27 cellular contexts compared by ENCODE assay signal in genomic region chr2:224448236-224448635, GRCh38. TPM values are rescaled to one million over a fixed set of nuclear protein-coding genes. Genes with fewer than 3 reads are reported as not detected.
DNase-seq lines count a peak whose midpoint lies in the region; ATAC-seq, FAIRE-seq and TF ChIP-seq lines count a peak whose summit lies in the region.
"Had no signal": no experiment of that assay in that cellular context is flagged by ENCODE, and none has a peak within 500 bp of the region (broad histone marks: within the 10 kb centered on the region; RNA-seq: fewer than 3 reads in every experiment).

No MANE protein-coding gene starts in this region.

- POLR2A ChIA-PET in HepG2 (lab: Yijun Ruan, JAX) = no interaction called here

- FAIRE-seq in HepG2 (lab: Jason Lieb, UNC) = no peak
- FAIRE-seq: A549, D721Med, GM12878, GM19239, H54 had no signal

- no peaks in the 10 kb centered on the region for H3K79me2 ChIP-seq in HepG2 (ENCODE audit: insufficient read depth, low read length)

- no peaks in the 10 kb centered on the region for H3K4me1 Mint-ChIP-seq in progenitor cell of endocrine pancreas (ENCODE audit: low read depth)

- in situ Hi-C loops in HepG2 (cut with HindIII; ENCODE audit: extremely low pct_ligation_motif_present, low pct_unique_long_range_greater_than_20kb) = no loop called here

- H2AFZ ChIP-seq in HepG2 (ENCODE audit: low read length) = no peak overlapping the region
- H2AFZ ChIP-seq: GM23338 had no signal

- H3K27ac Mint-ChIP-seq in progenitor cell of endocrine pancreas = no peak overlapping the region
- H3K27ac Mint-ChIP-seq: CD14-positive monocyte; CD4-positive, alpha-beta T cell; CD8-positive, alpha-beta memory T cell; GM23338; HFFc6 had no signal

- no peaks in the 10 kb centered on the region for H3K36me3 Mint-ChIP-seq in progenitor cell of endocrine pancreas (ENCODE audit: insufficient read depth)
- H3K36me3 Mint-ChIP-seq: CD14-positive monocyte; CD8-positive, alpha-beta memory T cell had no signal

- H3K9me3 ChIP-seq in right lobe of liver (no peaks in the 10 kb centered on the region), HepG2 (ENCODE audit: low read length) (no peaks in the 10 kb centered on the region)
- no peaks in the 10 kb centered on the region for H3K9me3 ChIP-seq in effector memory CD4-positive, alpha-beta T cell (ENCODE audit: control insufficient read depth, low read length)
- H3K9me3 ChIP-seq: A549, BE2C, HAP-1 had no signal

- no peak for TF ChIP-seq RAD21 in HepG2 (CRISPR knock-in tag; IDR thresholded peaks at IDR 0.05)

- H3K4me3 ChIP-seq in right lobe of liver (no peak overlapping the region), HepG2 (replicated peaks in 1 of 3; ENCODE audit: insufficient read depth in 1 of 3, low read depth in 2 of 3, low read length in 3 of 3) (no peak overlapping the region), epithelial cell of esophagus (ENCODE audit: low read length) (no peak overlapping the region)
- H3K4me3 ChIP-seq in effector memory CD4-positive, alpha-beta T cell (ENCODE audit: insufficient read depth, low read depth, low read length, poor library complexity, severe bottlenecking) = no peak overlapping the region
- H3K4me3 ChIP-seq: A549; BLaER1 treated with 17β-estradiol and CSF1 and Interleukin-3, amounts not matched to agents 10 nM and 100 nM; GM12878; GM23338; HAP-1 had no signal

- H3K9ac ChIP-seq in HepG2 (ENCODE audit: insufficient read depth, low read depth, low read length) = no peak overlapping the region
- H3K9ac ChIP-seq: BLaER1 treated with 17β-estradiol and CSF1 and Interleukin-3, amounts not matched to agents 10 nM and 100 nM had no signal

- TF ChIP-seq POLR2A in right lobe of liver (IDR thresholded peaks at IDR 0.05) (no peak), HepG2 (IDR thresholded peaks at IDR 0.05; ENCODE audit: insufficient read depth in 1 of 2, low read depth in 2 of 2, low read length in 2 of 2) (no peak)

- ATAC-seq in right lobe of liver (peak in 1 of 4 donors; percentile 4), HepG2 (no peak), foreskin keratinocyte (peak; percentile 41), GM19452 (IDR thresholded peaks at IDR 0.05; ENCODE audit: unreplicated experiment) (no peak)
- ATAC-seq: A549, GM12878, GM23338 had no signal

- intact Hi-C loops in right lobe of liver (cut with DNase I) = no loop called here
- intact Hi-C loops in HepG2 (cut with micrococcal nuclease; ENCODE audit: unreplicated experiment) = loop anchor here (2.0 kb wide), 1 partner anchor 477 kb away; no protein-coding TSS in a partner anchor

- TF ChIP-seq CTCF in right lobe of liver (IDR thresholded peaks at IDR 0.05) (no peak), HepG2 (CRISPR knock-in tag; IDR thresholded peaks at IDR 0.05) (no peak), epithelial cell of esophagus (IDR thresholded peaks at IDR 0.05; ENCODE audit: insufficient read depth, low read depth, low read length, missing control alignments) (no peak), foreskin keratinocyte (conservative IDR thresholded peaks at IDR 0.05) (no peak), progenitor cell of endocrine pancreas (IDR thresholded peaks at IDR 0.05; ENCODE audit: unreplicated experiment) (no peak)

- TF ChIP-seq EP300 in HepG2 (IDR thresholded peaks at IDR 0.05; ENCODE audit: low read depth in 2 of 2, low read length in 2 of 2) (no peak), HepG2 (CRISPR knock-in tag; IDR thresholded peaks at IDR 0.05; ENCODE audit: borderline replicate concordance) (no peak)

- no peak for DNase-seq in right lobe of liver
- DNase-seq in HepG2 (ENCODE audit: low spot score) = no peak
- peak; percentile 73 for DNase-seq in epithelial cell of esophagus (ENCODE audit: low read depth)
- DNase-seq in foreskin keratinocyte = peak; percentile 60 to 75
- no peak for DNase-seq in progenitor cell of endocrine pancreas (ENCODE audit: low spot score, unreplicated experiment)
- DNase-seq in effector memory CD4-positive, alpha-beta T cell = no peak
- DNase-seq: 8988T; ACHN; AML-193; BE2C; CD4-positive, alpha-beta T cell; CD8-positive, alpha-beta memory T cell; DMS 273 treated with DMSO at 0.1 percent for 48 hours; DMS79; EL; GDM1; HFFc6 had no signal

- no peak overlapping the region for H3K4me3 Mint-ChIP-seq in progenitor cell of endocrine pancreas (ENCODE audit: low read depth)
- H3K4me3 Mint-ChIP-seq: CD14-positive monocyte; CD4-positive, alpha-beta T cell; CD8-positive, alpha-beta memory T cell; GM23338; HFFc6 had no signal

- H3K4me1 ChIP-seq in right lobe of liver (peaks cover 0 to 10% (median 3%) of the 10 kb centered on the region in 4 donors), HepG2 (ENCODE audit: insufficient read depth, low read length) (no peaks in the 10 kb centered on the region), foreskin keratinocyte (no peaks in the 10 kb centered on the region)
- no peaks in the 10 kb centered on the region for H3K4me1 ChIP-seq in effector memory CD4-positive, alpha-beta T cell (ENCODE audit: control insufficient read depth, insufficient read depth, low read length, poor library complexity, severe bottlenecking)
- H3K4me1 ChIP-seq: BE2C, HAP-1 had no signal

- H3K27ac ChIP-seq in right lobe of liver = peak overlapping the region in 2 of 3 donors; percentile 76 to 77
- H3K27ac ChIP-seq in HepG2 (ENCODE audit: extremely low read length, insufficient read depth, low read length) = no peak overlapping the region
- H3K27ac ChIP-seq in foreskin keratinocyte = no peak overlapping the region
- no peak overlapping the region for H3K27ac ChIP-seq in effector memory CD4-positive, alpha-beta T cell (ENCODE audit: insufficient read depth, low read length, poor library complexity, severe bottlenecking)
- H3K27ac ChIP-seq: A549; BLaER1 treated with 17β-estradiol and CSF1 and Interleukin-3, amounts not matched to agents 10 nM and 100 nM had no signal

- H3K27me3 ChIP-seq in right lobe of liver (no peaks in the 10 kb centered on the region), HepG2 (ENCODE audit: control insufficient read depth in 1 of 2, insufficient read depth in 2 of 2, low read length in 2 of 2) (peaks cover 0 to 4% of the 10 kb centered on the region in 2 experiments; a peak in 1 of 5 replicates), foreskin keratinocyte (no peaks in the 10 kb centered on the region)
- H3K27me3 ChIP-seq in effector memory CD4-positive, alpha-beta T cell (replicated peaks; ENCODE audit: control insufficient read depth, insufficient read depth, low read length, poor library complexity, severe bottlenecking) = no peaks in the 10 kb centered on the region
- H3K27me3 ChIP-seq: BE2C; BLaER1 treated with 17β-estradiol and CSF1 and Interleukin-3, amounts not matched to agents 10 nM and 100 nM had no signal

- no TSS peak for BruUV-seq in HepG2 (replicated peaks; lab: Mats Ljungman, UMichigan)

- CTCF ChIA-PET in HepG2 (lab: Yijun Ruan, JAX; ENCODE audit: low intra/inter-chr PET ratio, low total read pairs) = no interaction called here

- H3K27me3 Mint-ChIP-seq in progenitor cell of endocrine pancreas = no peaks in the 10 kb centered on the region

- no peak overlapping the region for H3K4me2 ChIP-seq in HepG2 (ENCODE audit: low read depth, low read length)
- H3K4me2 ChIP-seq: A549; BLaER1 treated with 17β-estradiol and CSF1 and Interleukin-3, amounts not matched to agents 10 nM and 100 nM; GM23338 had no signal

- H3K9me3 Mint-ChIP-seq in progenitor cell of endocrine pancreas (ENCODE audit: low read depth) = peaks cover 2% of the 10 kb centered on the region
- H3K9me3 Mint-ChIP-seq: CD14-positive monocyte; CD4-positive, alpha-beta T cell; CD8-positive, alpha-beta memory T cell; HFFc6 had no signal

- 50% methylated on average over 1 of the region's 1 CpG for WGBS in right lobe of liver (ENCODE audit: insufficient coverage, low coverage, low lambda C conversion rate, missing lambda C conversion rate)
- 53% methylated on average over 1 of the region's 1 CpG for WGBS in HepG2 (ENCODE audit: low lambda C conversion rate)

- H3K36me3 ChIP-seq in right lobe of liver (no peaks in the 10 kb centered on the region), HepG2 (replicated peaks in 1 of 2; ENCODE audit: control insufficient read depth in 1 of 2, insufficient read depth in 2 of 2, low read length in 2 of 2) (no peaks in the 10 kb centered on the region)
- H3K36me3 ChIP-seq in effector memory CD4-positive, alpha-beta T cell (ENCODE audit: control insufficient read depth, insufficient read depth, low read length) = no peaks in the 10 kb centered on the region
- H3K36me3 ChIP-seq: BE2C; BLaER1 treated with 17β-estradiol and CSF1 and Interleukin-3, amounts not matched to agents 10 nM and 100 nM; HAP-1 had no signal

- no peaks in the 10 kb centered on the region for H4K20me1 ChIP-seq in HepG2 (ENCODE audit: insufficient read depth, low read length)
- H4K20me1 ChIP-seq: BLaER1 treated with 17β-estradiol and CSF1 and Interleukin-3, amounts not matched to agents 10 nM and 100 nM had no signal

RNA-seq across cellular contexts. Expression of gene FAM124B, which starts 46.3 kb away (rescaled TPM):
- 1 to 10 TPM in 1 of 6 experiments, under 1 TPM in 5; 0.14 to 2.4 (median 0.56) TPM for total RNA-seq in right lobe of liver
- total RNA-seq in HepG2 (2016; rRNA removed; fragmentation: Illumina TruSeq; extraction: Trizol) = not detected in 2 replicates
- total RNA-seq in HepG2 (2016; cell fraction: cytosol; rRNA removed; fragmentation: Illumina TruSeq; extraction: Trizol; ENCODE audit: low read depth) = not detected in 2 replicates
- not detected in 2 replicates for total RNA-seq in HepG2 (2016; cell fraction: insoluble cytoplasmic fraction; rRNA removed; fragmentation: Illumina TruSeq; extraction: Trizol)
- not detected in 2 replicates for total RNA-seq in HepG2 (2016; cell fraction: membrane; rRNA removed; fragmentation: Illumina TruSeq; extraction: Trizol)
- not detected in 2 replicates for total RNA-seq in HepG2 (2016; cell fraction: nucleus; rRNA removed; fragmentation: Illumina TruSeq; extraction: Trizol)
- not detected in 2 replicates for polyA plus RNA-seq in HepG2 (2011; rRNA removed)
- not detected in 2 replicates for polyA plus RNA-seq in HepG2 (2011; cell fraction: cytosol; rRNA removed)
- polyA plus RNA-seq in HepG2 (2011; cell fraction: nucleus; rRNA removed) = not detected in 2 replicates
- not detected in 2 replicates for polyA plus RNA-seq in HepG2 (2012)
- polyA plus RNA-seq in HepG2 (2016; cell fraction: cytosol; fragmentation: Illumina TruSeq; extraction: Trizol; ENCODE audit: low read depth) = not detected in 2 replicates
- polyA plus RNA-seq in HepG2 (2016; cell fraction: insoluble cytoplasmic fraction; fragmentation: Illumina TruSeq; extraction: Trizol; ENCODE audit: low read depth) = not detected in 2 replicates
- not detected in 2 replicates for polyA plus RNA-seq in HepG2 (2016; cell fraction: membrane; fragmentation: Illumina TruSeq; extraction: Trizol; ENCODE audit: low read depth)
- not detected in 2 replicates for polyA plus RNA-seq in HepG2 (2016; cell fraction: nucleus; fragmentation: Illumina TruSeq; extraction: Trizol; ENCODE audit: insufficient read depth, low read depth)
- 0.09 TPM in 1 of 2 replicates, not detected in the other for polyA minus RNA-seq in HepG2 (2011; rRNA and poly(A)+ RNA removed; ENCODE audit: low replicate concordance)
- polyA minus RNA-seq in HepG2 (2011; cell fraction: cytosol; rRNA and poly(A)+ RNA removed) = not detected in 2 replicates
- polyA minus RNA-seq in HepG2 (2011; cell fraction: nucleus; rRNA and poly(A)+ RNA removed) = not detected in 2 replicates
- total RNA-seq in foreskin keratinocyte = not detected in 2 replicates
- not detected in 2 replicates for polyA plus RNA-seq in foreskin keratinocyte
- total RNA-seq in progenitor cell of endocrine pancreas = not detected in 2 replicates
- total RNA-seq: CD8-positive, alpha-beta memory T cell; GM12878 had no signal
- polyA plus RNA-seq: A549; CD8-positive, alpha-beta memory T cell; GM12878 had no signal

Comparison
In these comparisons a context has a peak if more than half of its experiments do, and no peak if none do; other contexts are left out.
1. H3K27ac ChIP-seq: peak in right lobe of liver (2 of 3); none in HepG2 (single experiment), foreskin keratinocyte (single experiment) and effector memory CD4-positive, alpha-beta T cell (single experiment).
2. DNase-seq: peak in epithelial cell of esophagus (single experiment) and foreskin keratinocyte (2 of 2); none in right lobe of liver (0 of 3), HepG2 (single experiment), progenitor cell of endocrine pancreas (single experiment) and effector memory CD4-positive, alpha-beta T cell (0 of 3).